ENCODE assay signal across 8 cellular contexts in the genomic region with DNA sequence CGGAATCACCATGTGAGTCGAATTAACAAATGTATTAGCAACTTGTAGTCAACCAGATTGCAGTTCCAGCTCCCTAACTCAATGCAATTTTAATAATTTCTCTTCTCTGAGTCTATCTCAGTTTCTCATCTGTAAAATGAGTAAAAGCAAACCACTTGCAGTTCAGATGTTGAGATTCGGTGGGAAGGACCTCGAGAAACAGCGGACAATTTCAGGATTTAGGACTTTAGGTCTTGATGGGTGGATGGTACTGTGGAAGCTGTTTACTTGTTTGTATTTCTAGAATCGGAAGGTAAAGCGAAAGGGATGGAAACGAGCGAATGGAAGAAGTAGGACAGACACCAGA. TPM values are rescaled to one million over a fixed set of nuclear protein-coding genes. Genes with fewer than 3 reads are reported as not detected.
DNase-seq lines count a peak whose midpoint lies in the region; ATAC-seq, FAIRE-seq and TF ChIP-seq lines count a peak whose summit lies in the region.

No MANE protein-coding gene starts in this region.

- H3K36me3 ChIP-seq in WERI-Rb-1 = no peaks in the 10 kb centered on the region
- no peaks in the 10 kb centered on the region for H3K36me3 ChIP-seq in iPS-18a (ENCODE audit: control insufficient read depth, low read depth, low read length)
- H3K36me3 ChIP-seq in thymus (ENCODE audit: control insufficient read depth, insufficient read depth) = no peaks in the 10 kb centered on the region

- ATAC-seq in HG02610 (IDR thresholded peaks at IDR 0.05; ENCODE audit: unreplicated experiment) = peak; percentile 1

- FAIRE-seq in GM12892 (lab: Jason Lieb, UNC) = no peak

- H3K9me3 ChIP-seq in WERI-Rb-1 (ENCODE audit: severe bottlenecking) (no peaks in the 10 kb centered on the region), iPS-18a (ENCODE audit: control insufficient read depth, low read depth, low read length) (no peaks in the 10 kb centered on the region), thymus (ENCODE audit: control insufficient read depth) (no peaks in the 10 kb centered on the region)

- no peaks in the 10 kb centered on the region for H3K27me3 ChIP-seq in WERI-Rb-1 (ENCODE audit: insufficient read depth, low read depth, severe bottlenecking)
- no peaks in the 10 kb centered on the region for H3K27me3 ChIP-seq in iPS-18a (ENCODE audit: control insufficient read depth, insufficient read depth, low read length)
- H3K27me3 ChIP-seq in thymus (ENCODE audit: control insufficient read depth, insufficient read depth) = no peaks in the 10 kb centered on the region

- H3K27ac ChIP-seq in WERI-Rb-1 = peak overlapping the region; percentile 95
- H3K27ac ChIP-seq in iPS-18a (ENCODE audit: low read length) = peak overlapping the region; percentile 98
- peak overlapping the region; percentile 80 for H3K27ac ChIP-seq in thymus (ENCODE audit: low read depth)

- H3K9ac ChIP-seq in iPS-18a (ENCODE audit: low read length) = peak overlapping the region; percentile 84

- H3K4me1 ChIP-seq in iPS-18a (ENCODE audit: control insufficient read depth, low read depth, low read length) = peaks cover 5% of the 10 kb centered on the region
- peaks cover 6% of the 10 kb centered on the region for H3K4me1 ChIP-seq in thymus (ENCODE audit: control insufficient read depth, insufficient read depth, low read length)

- DNase-seq in WERI-Rb-1 (no peak), GM12892 (ENCODE audit: insufficient read length) (no peak), NCI-H2107 treated with DMSO at 0.1 percent for 48 hours (lab: John Stamatoyannopoulos, UW; ENCODE audit: unreplicated experiment) (no peak)
- no peak for DNase-seq in stimulated activated naive CD4-positive, alpha-beta T cell treated with Interleukin-2 at 50 U/mL for 16 hours (lab: John Stamatoyannopoulos, UW)

- no peak for TF ChIP-seq CTCF in WERI-Rb-1 (IDR thresholded peaks at IDR 0.05; ENCODE audit: low read depth, low read length)

- TF ChIP-seq POLR2A in GM12892 (IDR thresholded peaks at IDR 0.05; ENCODE audit: low read depth, low read length) = no peak

- H3K4me3 ChIP-seq in GM08714 (ENCODE audit: low read length) (peak overlapping the region; percentile 59), WERI-Rb-1 (ENCODE audit: low read depth, low read length) (peak overlapping the region; percentile 70), iPS-18a (ENCODE audit: low read length) (peak overlapping the region; percentile 83), thymus (ENCODE audit: low read length) (peak overlapping the region; percentile 73)

- 13% methylated on average over 9 of the region's 9 CpGs for WGBS in thymus

RNA-seq across cellular contexts. Expression of a gene that starts 0.5 kb away (rescaled TPM):
- 12.0 TPM for polyA plus RNA-seq in thymus
- polyA plus RNA-seq in GM12892 (2012; ENCODE audit: missing spikeins) = 2.8 TPM

RNA-seq across cellular contexts. Expression of a gene that starts 31.2 kb away (rescaled TPM):
- 0.57 TPM for polyA plus RNA-seq in thymus
- not detected for polyA plus RNA-seq in GM12892 (2012; ENCODE audit: missing spikeins)
